In genomic region chr18:9105420-9105819, GRCh38 we compare ENCODE assay signal across 9 cellular contexts. TPM values are rescaled to one million over a fixed set of nuclear protein-coding genes. Genes with fewer than 3 reads are reported as not detected.
A peak's percentile ranks its signal among the peaks of the same experiment; 100 is the strongest.
DNase-seq lines count a peak whose midpoint lies in the region; ATAC-seq, FAIRE-seq and TF ChIP-seq lines count a peak whose summit lies in the region.
"Had no signal": no experiment of that assay in that cellular context is flagged by ENCODE, and none has a peak within 500 bp of the region (broad histone marks: within the 10 kb centered on the region; RNA-seq: fewer than 3 reads in every experiment).

No MANE protein-coding gene starts in this region.

- peaks cover 32% of the 10 kb centered on the region for H3K4me1 ChIP-seq in rectal smooth muscle tissue (ENCODE audit: control insufficient read depth, insufficient read depth, low read length)
- peaks cover 74% of the 10 kb centered on the region for H3K4me1 ChIP-seq in body of pancreas

- H3K9me3 ChIP-seq in SK-N-MC (ENCODE audit: low read depth, low read length) (no peaks in the 10 kb centered on the region), body of pancreas (no peaks in the 10 kb centered on the region)

- no peak for ATAC-seq in body of pancreas

- TF ChIP-seq CTCF in fibroblast of mammary gland (conservative IDR thresholded peaks at IDR 0.05; ENCODE audit: control insufficient read depth, insufficient read depth, low read depth, low read length) (no peak), body of pancreas (IDR thresholded peaks at IDR 0.05) (no peak)

- no peak for TF ChIP-seq POLR2A in GM12891 (IDR thresholded peaks at IDR 0.05; ENCODE audit: low read depth, low read length)
- TF ChIP-seq POLR2A in body of pancreas (IDR thresholded peaks at IDR 0.05): no peak

- intact Hi-C loops in body of pancreas (cut with DNase I): no loop called here

- no peaks in the 10 kb centered on the region for H3K27me3 ChIP-seq in rectal smooth muscle tissue (ENCODE audit: control insufficient read depth, insufficient read depth, low read length)
- H3K27me3 ChIP-seq in body of pancreas: no peaks in the 10 kb centered on the region

- DNase-seq in GM12891 (ENCODE audit: insufficient read length, low spot score) (no peak), SK-N-MC (ENCODE audit: low read depth, low spot score) (no peak), fibroblast of mammary gland (ENCODE audit: low read depth) (no peak), body of pancreas (no peak), NCI-H128 (lab: John Stamatoyannopoulos, UW; ENCODE audit: unreplicated experiment) (no peak), iPS-NIHi7 (ENCODE audit: extremely low spot score) (no peak)
- DNase-seq in stimulated activated CD4-positive, alpha-beta T cell treated with anti-CD3 and anti-CD28 coated beads, Interleukin-2, amount 100 ng/mL, for 24 hours: no peak
- DNase-seq: midbrain had no signal

- WGBS in body of pancreas, 2 donors: 37 to 42% methylated on average over 3 of the region's 3 CpGs

- H3K4me3 ChIP-seq in SK-N-MC: peak overlapping the region; percentile 96
- peak overlapping the region; percentile 21 for H3K4me3 ChIP-seq in fibroblast of mammary gland (ENCODE audit: control insufficient read depth, low read depth, low read length)
- H3K4me3 ChIP-seq in rectal smooth muscle tissue (ENCODE audit: low read length): peak overlapping the region; percentile 74
- no peak overlapping the region for H3K4me3 ChIP-seq in body of pancreas

- H3K27ac ChIP-seq in SK-N-MC (no peak overlapping the region), rectal smooth muscle tissue (ENCODE audit: low read depth, low read length) (peak overlapping the region; percentile 20), body of pancreas (peak overlapping the region in 1 of 4 donors; percentile 12)

- H3K9ac ChIP-seq in SK-N-MC (ENCODE audit: insufficient read length) (peak overlapping the region; percentile 94), rectal smooth muscle tissue (ENCODE audit: low read length) (no peak overlapping the region)

- peak; percentile 33 for FAIRE-seq in GM12891 (lab: Jason Lieb, UNC)

- peaks cover 22% of the 10 kb centered on the region for H3K36me3 ChIP-seq in SK-N-MC (ENCODE audit: insufficient read depth, low read length)
- H3K36me3 ChIP-seq in rectal smooth muscle tissue (ENCODE audit: control insufficient read depth, insufficient read depth, low read length): no peaks in the 10 kb centered on the region
- no peaks in the 10 kb centered on the region for H3K36me3 ChIP-seq in body of pancreas (replicated peaks in 1 of 2; ENCODE audit: insufficient read depth in 1 of 2, low read depth in 2 of 2)

TF ChIP-seq in GM12891, 5 proteins besides CTCF, POLR2A, EP300 and RAD21:
- TF ChIP-seq SPI1 (IDR thresholded peaks at IDR 0.05; ENCODE audit: low read depth, low read length) (no peak), TAF1 (IDR thresholded peaks at IDR 0.05; ENCODE audit: low read depth, low read length) (no peak), POU2F2 (IDR thresholded peaks at IDR 0.05; ENCODE audit: low read depth, low read length) (no peak), POLR2AphosphoS5 (IDR thresholded peaks at IDR 0.05; ENCODE audit: low read depth, low read length) (no peak)
TF ChIP-seq in GM12891: peak in this region for 0.

RNA-seq across cellular contexts. Expression of gene NDUFV2, which starts 2.9 kb away (rescaled TPM):
- polyA plus RNA-seq in GM12891 (2012; ENCODE audit: low read depth, missing spikeins): 236 TPM
- 10 to 100 TPM; 40.5 to 42.5 TPM for total RNA-seq in body of pancreas

RNA-seq across cellular contexts. Expression of gene ANKRD12, which starts 31.2 kb away (rescaled TPM):
- polyA plus RNA-seq in GM12891 (2012; ENCODE audit: low read depth, missing spikeins): 13.4 TPM
- 10 to 100 TPM; 25.4 to 32.9 TPM for total RNA-seq in body of pancreas

Comparison
In these comparisons a context has a peak if more than half of its experiments do, and no peak if none do; other contexts are left out.
1. H3K4me3 ChIP-seq: peak in SK-N-MC (single experiment), fibroblast of mammary gland (single experiment) and rectal smooth muscle tissue (single experiment); none in body of pancreas (0 of 2).